21 cellular contexts compared by ENCODE assay signal in the genomic region with DNA sequence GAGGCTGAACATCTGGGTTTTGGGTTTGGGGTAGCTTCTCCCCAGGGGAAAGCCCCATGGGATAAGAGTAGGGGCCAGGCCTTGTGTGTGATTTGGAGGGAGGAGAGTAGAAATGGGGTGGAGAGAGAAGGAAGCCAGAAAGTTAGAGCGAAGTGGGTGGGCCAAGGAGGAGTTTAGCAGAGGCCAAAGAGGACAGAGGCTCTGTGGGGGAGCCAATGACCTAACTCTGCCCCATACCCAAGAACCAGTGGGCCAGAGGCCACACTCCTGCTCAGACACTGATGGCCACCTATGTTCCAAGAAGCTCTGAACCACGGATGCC. TPM values are rescaled to one million over a fixed set of nuclear protein-coding genes. Genes with fewer than 3 reads are reported as not detected.
DNase-seq lines count a peak whose midpoint lies in the region; ATAC-seq and TF ChIP-seq lines count a peak whose summit lies in the region.
"Had no signal": no experiment of that assay in that cellular context is flagged by ENCODE, and none has a peak within 500 bp of the region (broad histone marks: within the 10 kb centered on the region; RNA-seq: fewer than 3 reads in every experiment).

No MANE protein-coding gene starts in this region.

- intact Hi-C loops in thyroid gland (cut with DNase I), result no loop called here

- DNase-seq in RWPE1 (ENCODE audit: low spot score), result no peak
- DNase-seq in epithelial cell of prostate (ENCODE audit: low read depth, low spot score), result no peak
- DNase-seq in neural progenitor cell (ENCODE audit: low spot score), result no peak
- no peak for DNase-seq in thyroid gland
- no peak for DNase-seq in left lobe of liver (ENCODE audit: low spot score)
- DNase-seq in activated CD8-positive, alpha-beta memory T cell treated with anti-CD3 and anti-CD28 coated beads, Interleukin-2, amount 50 U/mL, for 48 hours, result no peak
- DNase-seq in NCI-H510A (lab: John Stamatoyannopoulos, UW), result no peak
- DNase-seq: activated naive CD4-positive, alpha-beta T cell treated with anti-CD3 and anti-CD28 coated beads for 36 hours; Caco-2; colonic mucosa; EL; erythroblast; NCI-H187 treated with DMSO at 0.1 percent for 48 hours; NCI-H446; small intestine; upper lobe of right lung had no signal

- H3K9me3 ChIP-seq in neural progenitor cell (ENCODE audit: low read depth) (no peaks in the 10 kb centered on the region), thyroid gland (no peaks in the 10 kb centered on the region)
- H3K9me3 ChIP-seq: Caco-2, colonic mucosa, ovary, upper lobe of right lung had no signal

- CTCF ChIA-PET in RWPE1 (lab: Yijun Ruan, JAX), result no interaction called here

- H3K27me3 Mint-ChIP-seq in neural progenitor cell (ENCODE audit: insufficient read depth, low read depth), result peaks cover 5% of the 10 kb centered on the region

- POLR2A ChIA-PET in RWPE1 (lab: Yijun Ruan, JAX; ENCODE audit: low non-redundant PET), result interaction anchor here (0.6 kb wide), 1 partner anchor 62 kb away, joined by 3 read pairs; no protein-coding TSS in a partner anchor

- no peak overlapping the region for H3K4me3 Mint-ChIP-seq in neural progenitor cell
- H3K4me3 Mint-ChIP-seq: activated naive CD4-positive, alpha-beta T cell treated with anti-CD3 and anti-CD28 coated beads for 36 hours; T-helper 1 cell treated with Interleukin-12 subunit alpha and Interleukin-12 subunit beta and Interleukin-4 antibody, amounts not matched to agents 30 μg/mL and 1 μg/mL, for 36 hours had no signal

- H3K27ac ChIP-seq in RWPE1, result peak overlapping the region; percentile 86
- peak overlapping the region; percentile 42 for H3K27ac ChIP-seq in epithelial cell of prostate
- no peak overlapping the region for H3K27ac ChIP-seq in neural progenitor cell
- H3K27ac ChIP-seq in thyroid gland, result peak overlapping the region; percentile 35 to 80 (median 41)
- H3K27ac ChIP-seq: colonic mucosa, ovary, upper lobe of right lung, VCaP had no signal

- no peak for ATAC-seq in left lobe of liver
- ATAC-seq: upper lobe of right lung had no signal

- peaks cover 38% of the 10 kb centered on the region for H3K4me1 Mint-ChIP-seq in neural progenitor cell

- H3K27me3 ChIP-seq in neural progenitor cell (no peaks in the 10 kb centered on the region), thyroid gland (no peaks in the 10 kb centered on the region)
- H3K27me3 ChIP-seq: colonic mucosa, ovary, upper lobe of right lung had no signal

- no peaks in the 10 kb centered on the region for H3K9me3 Mint-ChIP-seq in neural progenitor cell
- H3K9me3 Mint-ChIP-seq: activated naive CD4-positive, alpha-beta T cell treated with anti-CD3 and anti-CD28 coated beads for 36 hours; T-helper 1 cell treated with Interleukin-12 subunit alpha and Interleukin-12 subunit beta and Interleukin-4 antibody, amounts not matched to agents 30 μg/mL and 1 μg/mL, for 36 hours had no signal

- no peak overlapping the region for H3K9ac ChIP-seq in neural progenitor cell

- H3K79me2 ChIP-seq in neural progenitor cell (ENCODE audit: low read depth), result peaks cover 11% of the 10 kb centered on the region

- H3K36me3 ChIP-seq in neural progenitor cell, result no peaks in the 10 kb centered on the region
- peaks cover 8 to 18% of the 10 kb centered on the region in 2 donors for H3K36me3 ChIP-seq in thyroid gland
- H3K36me3 ChIP-seq: colonic mucosa, ovary had no signal

- H3K4me2 ChIP-seq in neural progenitor cell, result no peak overlapping the region

- H3K36me3 Mint-ChIP-seq in neural progenitor cell, result peaks cover 18% of the 10 kb centered on the region

- H3K4me1 ChIP-seq in neural progenitor cell, result peaks cover 16% of the 10 kb centered on the region
- peaks cover 36 to 77% of the 10 kb centered on the region in 2 donors for H3K4me1 ChIP-seq in thyroid gland
- H3K4me1 ChIP-seq: Caco-2 had no signal

- peaks cover 15% of the 10 kb centered on the region for H3F3A ChIP-seq in neural progenitor cell (ENCODE audit: low read depth)

- TF ChIP-seq CTCF in RWPE1 (conservative IDR thresholded peaks at IDR 0.05; ENCODE audit: low read depth), result no peak
- TF ChIP-seq CTCF in neural progenitor cell (IDR thresholded peaks at IDR 0.05), result no peak
- no peak for TF ChIP-seq CTCF in thyroid gland (IDR thresholded peaks at IDR 0.05)

- H4K20me1 ChIP-seq in neural progenitor cell (ENCODE audit: low read depth), result peaks cover 79% of the 10 kb centered on the region

- no peak overlapping the region for H3K4me3 ChIP-seq in neural progenitor cell
- H3K4me3 ChIP-seq in thyroid gland (replicated peaks in 1 of 3), result peak overlapping the region in 1 of 3 donors; percentile 2
- H3K4me3 ChIP-seq: colonic mucosa, ovary, upper lobe of right lung had no signal

- WGBS in thyroid gland, 2 donors, result 65 to 76% methylated on average over 2 of the region's 2 CpGs

- peak overlapping the region; percentile 63 for H3K27ac Mint-ChIP-seq in neural progenitor cell
- H3K27ac Mint-ChIP-seq: activated naive CD4-positive, alpha-beta T cell treated with anti-CD3 and anti-CD28 coated beads for 36 hours; T-helper 1 cell treated with Interleukin-12 subunit alpha and Interleukin-12 subunit beta and Interleukin-4 antibody, amounts not matched to agents 30 μg/mL and 1 μg/mL, for 36 hours had no signal

- no peak overlapping the region for H2AFZ ChIP-seq in neural progenitor cell (replicated peaks)

- no peak for TF ChIP-seq POLR2A in thyroid gland (IDR thresholded peaks at IDR 0.05)

RNA-seq across cellular contexts. Expression of a gene that starts 9.3 kb away (rescaled TPM):
- 6.2 and 7.2 TPM in 2 replicates for total RNA-seq in neural progenitor cell (ENCODE audit: low replicate concordance)
- total RNA-seq in thyroid gland, result 10 to 100 TPM; 24.2 to 38.9 (median 29.3) TPM
- total RNA-seq in left lobe of liver, result 3.3 TPM

RNA-seq across cellular contexts. Expression of a gene that starts 10.9 kb away (rescaled TPM):
- total RNA-seq in neural progenitor cell (ENCODE audit: low replicate concordance) (not detected in 2 replicates), thyroid gland (under 1 TPM in 2 of 4 donors, not detected in 2; 0.39 to 0.40 TPM), left lobe of liver (not detected)
- total RNA-seq: astrocyte, Caco-2, H4 had no signal

RNA-seq across cellular contexts. Expression of a gene that starts 43.8 kb away (rescaled TPM):
- total RNA-seq in neural progenitor cell (ENCODE audit: low replicate concordance) (37.7 and 70.8 TPM in 2 replicates), thyroid gland (10 to 100 TPM; 40.3 to 64.5 (median 51.6) TPM), left lobe of liver (29.2 TPM)

RNA-seq across cellular contexts. Expression of a gene that starts 50.3 kb away (rescaled TPM):
- total RNA-seq in neural progenitor cell (ENCODE audit: low replicate concordance) (197 and 219 TPM in 2 replicates), thyroid gland (100 to 1,000 TPM; 181 to 284 (median 236) TPM), left lobe of liver (71.7 TPM)
